Comparison of ENCODE assay signal across 14 cellular contexts in the genomic region with DNA sequence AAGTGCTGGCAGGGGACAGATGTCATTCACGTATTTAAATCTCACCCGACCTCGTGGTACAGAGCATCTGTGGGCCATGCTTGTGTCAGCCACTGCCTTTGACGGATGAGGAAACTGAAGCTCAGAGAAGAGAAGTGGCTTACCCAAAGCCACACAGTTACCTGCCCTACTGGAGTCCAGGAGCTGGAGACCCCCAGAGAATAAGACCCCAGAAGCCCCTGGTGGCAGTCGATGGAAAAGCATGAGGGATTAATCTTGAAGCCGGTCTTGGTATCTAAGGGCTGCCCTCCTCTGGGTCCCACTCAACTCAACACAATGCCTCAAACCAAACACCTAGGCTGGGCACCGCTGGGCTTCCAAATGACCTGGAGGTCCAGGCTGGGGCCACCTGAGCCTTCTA.
DNase-seq lines count a peak whose midpoint lies in the region; TF ChIP-seq lines count a peak whose summit lies in the region.
"Had no signal": no experiment of that assay in that cellular context is flagged by ENCODE, and none has a peak within 500 bp of the region (broad histone marks: within the 10 kb centered on the region; RNA-seq: fewer than 3 reads in every experiment).

No MANE protein-coding gene starts in this region.

- H3K9me3 Mint-ChIP-seq in endodermal cell: no peaks in the 10 kb centered on the region
- H3K9me3 Mint-ChIP-seq: CD14-positive monocyte had no signal

- peak; percentile 72 for DNase-seq in endodermal cell
- no peak for DNase-seq in osteoblast (ENCODE audit: insufficient read length, low spot score, missing footprints)
- no peak for DNase-seq in kidney glomerular epithelial cell (lab: John Stamatoyannopoulos, UW)
- DNase-seq in DMS53 treated with DMSO at 0.1 percent for 48 hours (lab: John Stamatoyannopoulos, UW; ENCODE audit: unreplicated experiment): no peak
- DNase-seq in NCI-H1694 treated with DMSO at 0.1 percent for 48 hours (lab: John Stamatoyannopoulos, UW): no peak
- DNase-seq: activated CD4-positive, alpha-beta T cell treated with anti-CD3 and anti-CD28 coated beads, Interleukin-2, amount 50 U/mL, for 4 hours; activated T-cell treated with anti-CD3 and anti-CD28 coated beads, Interleukin-2, amount 50 U/mL, for 48 hours; head of caudate nucleus; KG1; NCI-H226; thyroid gland had no signal

- no peaks in the 10 kb centered on the region for H3F3A ChIP-seq in OCI-LY1 (ENCODE audit: insufficient read depth, low read length)

- H3K4me3 ChIP-seq in OCI-LY1 (ENCODE audit: low read depth, low read length, poor library complexity, severe bottlenecking) (no peak overlapping the region), endodermal cell (ENCODE audit: low read length) (no peak overlapping the region), osteoblast (ENCODE audit: insufficient read depth, low read length) (no peak overlapping the region)
- H3K4me3 ChIP-seq: thyroid gland had no signal

- no peaks in the 10 kb centered on the region for H3K36me3 Mint-ChIP-seq in endodermal cell (ENCODE audit: low read depth)
- H3K36me3 Mint-ChIP-seq: CD14-positive monocyte had no signal

- H3K4me2 ChIP-seq in OCI-LY1 (ENCODE audit: low read length) (no peak overlapping the region), osteoblast (ENCODE audit: insufficient read depth, low read length) (no peak overlapping the region)

- H3K36me3 ChIP-seq in OCI-LY1 (ENCODE audit: insufficient read depth, low read length) (no peaks in the 10 kb centered on the region), endodermal cell (ENCODE audit: control insufficient read depth, insufficient read depth, low read length) (no peaks in the 10 kb centered on the region), osteoblast (ENCODE audit: insufficient read depth, low read length) (no peaks in the 10 kb centered on the region)
- H3K36me3 ChIP-seq: thyroid gland had no signal

- no peaks in the 10 kb centered on the region for H3K27me3 Mint-ChIP-seq in endodermal cell (ENCODE audit: insufficient read depth)

- 85 to 90% methylated on average over 4 to 7 of the region's 7 CpGs for WGBS in endodermal cell (ENCODE audit: insufficient coverage in 1 of 2, insufficient read length in 1 of 2), 2 experiments

- TF ChIP-seq CTCF in GM12874 (IDR thresholded peaks at IDR 0.05; ENCODE audit: insufficient read depth, low read depth, low read length): 0 out of 2 replicates have a peak, but pooled peaks have one; percentile 11
- TF ChIP-seq CTCF in OCI-LY1 (IDR thresholded peaks at IDR 0.05; ENCODE audit: low read length): peak; percentile 24; the same call in 1 of the 2 replicates
- TF ChIP-seq CTCF in endodermal cell (conservative IDR thresholded peaks at IDR 0.05): peak; percentile 68
- peak; percentile 30 for TF ChIP-seq CTCF in osteoblast (IDR thresholded peaks at IDR 0.05; ENCODE audit: extremely low read depth, low read depth, low read length)

- H3K27me3 ChIP-seq in OCI-LY1 (ENCODE audit: insufficient read depth, low read length): peaks cover 7% of the 10 kb centered on the region
- H3K27me3 ChIP-seq in endodermal cell (ENCODE audit: control insufficient read depth, insufficient read depth, low read length, poor library complexity, severe bottlenecking): no peaks in the 10 kb centered on the region
- peaks cover 50% of the 10 kb centered on the region for H3K27me3 ChIP-seq in osteoblast (ENCODE audit: insufficient read depth, low read length)
- H3K27me3 ChIP-seq: thyroid gland had no signal

- no peaks in the 10 kb centered on the region for H3K79me2 ChIP-seq in OCI-LY1 (ENCODE audit: insufficient read depth, low read length)
- H3K79me2 ChIP-seq in osteoblast (ENCODE audit: insufficient read depth, low read length): no peaks in the 10 kb centered on the region

- no peaks in the 10 kb centered on the region for H3K4me1 Mint-ChIP-seq in endodermal cell
- H3K4me1 Mint-ChIP-seq: CD14-positive monocyte had no signal

- H4K20me1 ChIP-seq in OCI-LY1 (ENCODE audit: insufficient read depth, low read length): no peaks in the 10 kb centered on the region
- H4K20me1 ChIP-seq in osteoblast (ENCODE audit: insufficient read depth, low read length): no peaks in the 10 kb centered on the region

- H3K9me3 ChIP-seq in OCI-LY1 (ENCODE audit: low read length) (no peaks in the 10 kb centered on the region), endodermal cell (ENCODE audit: control insufficient read depth, low read length) (no peaks in the 10 kb centered on the region), osteoblast (ENCODE audit: low read depth, low read length) (no peaks in the 10 kb centered on the region)
- H3K9me3 ChIP-seq: thyroid gland had no signal

- H3K27ac ChIP-seq in OCI-LY1 (ENCODE audit: low read depth, low read length, poor library complexity, severe bottlenecking) (no peak overlapping the region), endodermal cell (ENCODE audit: low read depth, low read length) (no peak overlapping the region), osteoblast (ENCODE audit: low read depth, low read length) (no peak overlapping the region)
- H3K27ac ChIP-seq: thyroid gland had no signal

- H3K4me3 Mint-ChIP-seq in endodermal cell: no peak overlapping the region
- H3K4me3 Mint-ChIP-seq: CD14-positive monocyte had no signal

- H2AFZ ChIP-seq in OCI-LY1 (ENCODE audit: low read length): no peak overlapping the region
- no peak overlapping the region for H2AFZ ChIP-seq in osteoblast (ENCODE audit: low read length)

- no peaks in the 10 kb centered on the region for H3K9me2 ChIP-seq in OCI-LY1 (ENCODE audit: low read depth, low read length)

- H3K9ac ChIP-seq in OCI-LY1 (ENCODE audit: low read length) (no peak overlapping the region), endodermal cell (ENCODE audit: extremely low read depth, low read length, poor library complexity, severe bottlenecking) (no peak overlapping the region)

- no peak overlapping the region for H3K27ac Mint-ChIP-seq in endodermal cell

- no peaks in the 10 kb centered on the region for H3K4me1 ChIP-seq in OCI-LY1 (ENCODE audit: insufficient read depth, low read length, severe bottlenecking)
- no peaks in the 10 kb centered on the region for H3K4me1 ChIP-seq in endodermal cell (ENCODE audit: control insufficient read depth, insufficient read depth, low read length)
- H3K4me1 ChIP-seq in osteoblast (ENCODE audit: insufficient read depth, low read length): peaks cover 11% of the 10 kb centered on the region
- H3K4me1 ChIP-seq: thyroid gland had no signal

Comparison
In these comparisons a context has a peak if more than half of its experiments do, and no peak if none do; other contexts are left out.
1. CTCF ChIP-seq: peak in every context shown above with its lines; median percentile 68 in endodermal cell; 30 in osteoblast; 24 in OCI-LY1; 11 in GM12874.